ENCODE assay signal across 12 cellular contexts in genomic region chr5:126138475-126139005, GRCh38.
DNase-seq lines count a peak whose midpoint lies in the region; ATAC-seq and TF ChIP-seq lines count a peak whose summit lies in the region.
"Had no signal": no experiment of that assay in that cellular context is flagged by ENCODE, and none has a peak within 500 bp of the region (broad histone marks: within the 10 kb centered on the region; RNA-seq: fewer than 3 reads in every experiment).

No MANE protein-coding gene starts in this region.

- in situ Hi-C loops in IMR-90 (cut with MboI; ENCODE audit: low sequenced_read_pairs), result no loop called here

- H4K8ac ChIP-seq in IMR-90 (ENCODE audit: low read depth in 2 of 2, low read length in 2 of 2), result no peak overlapping the region

- DNase-seq in IMR-90 (peak; percentile 16), amniotic epithelial cell (ENCODE audit: low read depth) (peak; percentile 55), kidney tubule cell (ENCODE audit: low spot score) (peak; percentile 89), lower lobe of right lung (no peak)
- no peak for DNase-seq in activated CD8-positive, alpha-beta T cell treated with anti-CD3 and anti-CD28 coated beads for 36 hours
- DNase-seq: activated B cell treated with CpG ODN at 0.5 μM for 24 hours, activated gamma-delta T cell had no signal

- H3K9ac ChIP-seq in BLaER1 treated with 17β-estradiol and CSF1 and Interleukin-3, amounts not matched to agents 10 nM and 100 nM, result no peak overlapping the region
- no peak overlapping the region for H3K9ac ChIP-seq in IMR-90 (ENCODE audit: low read depth, low read length)

- no peaks in the 10 kb centered on the region for H3K4me1 Mint-ChIP-seq in activated CD8-positive, alpha-beta T cell treated with anti-CD3 and anti-CD28 coated beads for 36 hours (ENCODE audit: low read depth)
- H3K4me1 Mint-ChIP-seq: activated B cell treated with CpG ODN at 0.5 μM for 24 hours; stimulated activated effector memory CD8-positive, alpha-beta T cell treated with anti-CD3 and anti-CD28 coated beads, Interleukin-12 subunit alpha, Interleukin-12 subunit beta, amount 100 ng/mL, for 72 hours had no signal

- H2AK9ac ChIP-seq in IMR-90 (replicated peaks; ENCODE audit: low read depth, low read length, poor library complexity), result no peak overlapping the region

- H3K27ac ChIP-seq in BLaER1 treated with 17β-estradiol and CSF1 and Interleukin-3, amounts not matched to agents 10 nM and 100 nM, result no peak overlapping the region
- no peak overlapping the region for H3K27ac ChIP-seq in IMR-90 (ENCODE audit: insufficient read depth, low read length)
- no peak overlapping the region for H3K27ac ChIP-seq in lower lobe of right lung

- H2BK20ac ChIP-seq in IMR-90 (ENCODE audit: low read depth, low read length), result 0 out of 2 replicates have a peak overlapping the region, but pooled peaks have one; percentile 0

- no peak overlapping the region for H2AFZ ChIP-seq in IMR-90 (replicated peaks; ENCODE audit: low read length, poor library complexity)

- no peak for TF ChIP-seq POLR2A in IMR-90 (IDR thresholded peaks at IDR 0.05; ENCODE audit: low read depth, low read length)

- no peak overlapping the region for H3K4me3 Mint-ChIP-seq in activated CD8-positive, alpha-beta T cell treated with anti-CD3 and anti-CD28 coated beads for 36 hours
- H3K4me3 Mint-ChIP-seq: activated B cell treated with CpG ODN at 0.5 μM for 24 hours; stimulated activated effector memory CD8-positive, alpha-beta T cell treated with anti-CD3 and anti-CD28 coated beads, Interleukin-12 subunit alpha, Interleukin-12 subunit beta, amount 100 ng/mL, for 72 hours had no signal

- WGBS in IMR-90 (ENCODE audit: extremely low coverage in 2 of 2, insufficient read length in 1 of 2), 2 experiments, result 100% methylated on average over 1 of the region's 3 CpGs; no CpG with 5 or more reads in 1 of the 2 experiments

- H3K9me3 Mint-ChIP-seq in activated CD8-positive, alpha-beta T cell treated with anti-CD3 and anti-CD28 coated beads for 36 hours, result peaks cover 3% of the 10 kb centered on the region
- H3K9me3 Mint-ChIP-seq: activated B cell treated with CpG ODN at 0.5 μM for 24 hours had no signal

- intact Hi-C loops in IMR-90 (cut with micrococcal nuclease), result no loop called here
- intact Hi-C loops in lower lobe of right lung (cut with DNase I), result no loop called here
- intact Hi-C loops in activated CD8-positive, alpha-beta T cell treated with anti-CD3 and anti-CD28 coated beads for 36 hours (cut with micrococcal nuclease), result no loop called here

- H2BK5ac ChIP-seq in IMR-90 (ENCODE audit: low read depth, low read length, poor library complexity, severe bottlenecking), result no peak overlapping the region

- no peak for TF ChIP-seq CTCF in IMR-90 (conservative IDR thresholded peaks at IDR 0.05; ENCODE audit: low read depth, low read length)
- TF ChIP-seq CTCF in lower lobe of right lung (IDR thresholded peaks at IDR 0.05), result no peak
- TF ChIP-seq CTCF in activated CD8-positive, alpha-beta T cell treated with anti-CD3 and anti-CD28 coated beads for 36 hours (IDR thresholded peaks at IDR 0.05), result no peak

- peaks cover 0 to 48% (median 29%) of the 10 kb centered on the region in 10 experiments; a peak in 16 of 20 replicates for H3K4me1 ChIP-seq in BLaER1 treated with 17β-estradiol and CSF1 and Interleukin-3, amounts not matched to agents 10 nM and 100 nM
- H3K4me1 ChIP-seq in IMR-90 (ENCODE audit: control insufficient read depth, insufficient read depth, low read length) (peaks cover 3% of the 10 kb centered on the region), lower lobe of right lung (no peaks in the 10 kb centered on the region)

- no peaks in the 10 kb centered on the region for H3K36me3 ChIP-seq in BLaER1 treated with 17β-estradiol and CSF1 and Interleukin-3, amounts not matched to agents 10 nM and 100 nM
- no peaks in the 10 kb centered on the region for H3K36me3 ChIP-seq in IMR-90 (ENCODE audit: control insufficient read depth, insufficient read depth, low read length)
- H3K36me3 ChIP-seq in lower lobe of right lung, result no peaks in the 10 kb centered on the region

- H3K4me2 ChIP-seq in BLaER1 treated with 17β-estradiol and CSF1 and Interleukin-3, amounts not matched to agents 10 nM and 100 nM, result peak overlapping the region in 6 of 11 experiments; percentile 17 to 48 (median 30); a peak in 7 of 22 replicates
- H3K4me2 ChIP-seq in IMR-90 (ENCODE audit: low read depth, low read length), result no peak overlapping the region

- H4K5ac ChIP-seq in IMR-90 (ENCODE audit: low read depth, low read length), result no peak overlapping the region

- H2BK120ac ChIP-seq in IMR-90 (ENCODE audit: low read depth, low read length), result peak overlapping the region; percentile 39; the same call in 1 of the 2 replicates

- H4K20me1 ChIP-seq in BLaER1 treated with 17β-estradiol and CSF1 and Interleukin-3, amounts not matched to agents 10 nM and 100 nM, result no peaks in the 10 kb centered on the region
- H4K20me1 ChIP-seq in IMR-90 (ENCODE audit: insufficient read depth, low read length), result no peaks in the 10 kb centered on the region

- peaks cover 0 to 33% (median 21%) of the 10 kb centered on the region in 11 experiments; a peak in 14 of 22 replicates for H3K9me3 ChIP-seq in BLaER1 treated with 17β-estradiol and CSF1 and Interleukin-3, amounts not matched to agents 10 nM and 100 nM (replicated peaks in 1 of 11)
- H3K9me3 ChIP-seq in IMR-90 (ENCODE audit: control insufficient read depth, insufficient read depth, low read length), result no peaks in the 10 kb centered on the region
- H3K9me3 ChIP-seq in lower lobe of right lung, result no peaks in the 10 kb centered on the region

- H3K36me3 Mint-ChIP-seq in activated CD8-positive, alpha-beta T cell treated with anti-CD3 and anti-CD28 coated beads for 36 hours (ENCODE audit: low read depth), result no peaks in the 10 kb centered on the region
- H3K36me3 Mint-ChIP-seq: stimulated activated effector memory CD8-positive, alpha-beta T cell treated with anti-CD3 and anti-CD28 coated beads, Interleukin-12 subunit alpha, Interleukin-12 subunit beta, amount 100 ng/mL, for 72 hours had no signal

- H3K23ac ChIP-seq in IMR-90 (ENCODE audit: low read depth, low read length), result no peak overlapping the region

- POLR2A ChIA-PET in IMR-90 (lab: Charles Lee; ENCODE audit: unreplicated experiment), result no interaction called here
- POLR2A ChIA-PET in activated CD8-positive, alpha-beta T cell treated with anti-CD3 and anti-CD28 coated beads for 36 hours (lab: Charles Lee), result no interaction called here

- H3K79me1 ChIP-seq in IMR-90 (ENCODE audit: low read depth in 1 of 2, low read length in 2 of 2), result no peaks in the 10 kb centered on the region

- ATAC-seq in IMR-90 (ENCODE audit: low read depth), result peak; percentile 77
- ATAC-seq in lower lobe of right lung, result no peak
- no peak for ATAC-seq in GM19452 (IDR thresholded peaks at IDR 0.05; ENCODE audit: unreplicated experiment)
- no peak for ATAC-seq in activated CD8-positive, alpha-beta T cell treated with anti-CD3 and anti-CD28 coated beads for 36 hours
- ATAC-seq in HG03521 (IDR thresholded peaks at IDR 0.05; ENCODE audit: unreplicated experiment), result no peak
- ATAC-seq: stimulated activated effector memory CD8-positive, alpha-beta T cell treated with anti-CD3 and anti-CD28 coated beads, Interleukin-12 subunit alpha, Interleukin-12 subunit beta, amount 100 ng/mL, for 72 hours had no signal

- no peaks in the 10 kb centered on the region for H3K27me3 Mint-ChIP-seq in activated CD8-positive, alpha-beta T cell treated with anti-CD3 and anti-CD28 coated beads for 36 hours

- H3K4ac ChIP-seq in IMR-90 (ENCODE audit: low read depth, low read length), result no peak overlapping the region

- dilution Hi-C loops in IMR-90 (cut with HindIII; ENCODE audit: low sequenced_read_pairs, unreplicated experiment), result no loop called here

- no peaks in the 10 kb centered on the region for H3K27me3 ChIP-seq in BLaER1 treated with 17β-estradiol and CSF1 and Interleukin-3, amounts not matched to agents 10 nM and 100 nM
- H3K27me3 ChIP-seq in IMR-90 (ENCODE audit: control insufficient read depth, insufficient read depth, low read length), result no peaks in the 10 kb centered on the region
- no peaks in the 10 kb centered on the region for H3K27me3 ChIP-seq in lower lobe of right lung (ENCODE audit: low read depth)

- no peak overlapping the region for H3K4me3 ChIP-seq in BLaER1 treated with 17β-estradiol and CSF1 and Interleukin-3, amounts not matched to agents 10 nM and 100 nM
- H3K4me3 ChIP-seq in IMR-90 (ENCODE audit: insufficient read depth, low read depth, low read length) (no peak overlapping the region), lower lobe of right lung (no peak overlapping the region)
- H3K4me3 ChIP-seq: lung had no signal

- H2AK5ac ChIP-seq in IMR-90 (ENCODE audit: low read depth, low read length), result no peak overlapping the region

- no peak overlapping the region for H4K91ac ChIP-seq in IMR-90 (ENCODE audit: insufficient read depth, low read depth, low read length)

- no peak overlapping the region for H3K27ac Mint-ChIP-seq in activated CD8-positive, alpha-beta T cell treated with anti-CD3 and anti-CD28 coated beads for 36 hours
- H3K27ac Mint-ChIP-seq: activated B cell treated with CpG ODN at 0.5 μM for 24 hours; stimulated activated effector memory CD8-positive, alpha-beta T cell treated with anti-CD3 and anti-CD28 coated beads, Interleukin-12 subunit alpha, Interleukin-12 subunit beta, amount 100 ng/mL, for 72 hours had no signal

- no peaks in the 10 kb centered on the region for H3K9me1 ChIP-seq in IMR-90 (ENCODE audit: insufficient read depth, low read length)

- H3K56ac ChIP-seq in IMR-90 (ENCODE audit: extremely low read depth, insufficient read depth, low read length), result no peak overlapping the region

- no peak overlapping the region for H3K14ac ChIP-seq in IMR-90 (replicated peaks; ENCODE audit: low read depth, low read length)

- CTCF ChIA-PET in IMR-90 (lab: Yijun Ruan, JAX), result no interaction called here
- CTCF ChIA-PET in activated CD8-positive, alpha-beta T cell treated with anti-CD3 and anti-CD28 coated beads for 36 hours (lab: Charles Lee), result no interaction called here

- BruUV-seq in IMR-90 (replicated peaks; lab: Mats Ljungman, UMichigan), result no TSS peak

- no peak overlapping the region for H3K18ac ChIP-seq in IMR-90 (ENCODE audit: low read depth, low read length)

- no peak overlapping the region for H2BK15ac ChIP-seq in IMR-90 (ENCODE audit: low read depth, low read length)

- TF ChIP-seq RAD21 in IMR-90 (IDR thresholded peaks at IDR 0.05; ENCODE audit: low read length), result no peak

TF ChIP-seq in IMR-90, 13 proteins besides CTCF, POLR2A, EP300 and RAD21 (continues in another document):
- TF ChIP-seq CHD1 (IDR thresholded peaks at IDR 0.05; ENCODE audit: low read depth, low read length), result no peak
- TF ChIP-seq MAFK (IDR thresholded peaks at IDR 0.05; ENCODE audit: low read depth, low read length), result no peak
- no peak for TF ChIP-seq RFX5 (IDR thresholded peaks at IDR 0.05; ENCODE audit: low read depth, low read length)
- TF ChIP-seq CEBPB (IDR thresholded peaks at IDR 0.05; ENCODE audit: low read depth, low read length), result no peak

Comparison
In these comparisons a context has a peak if more than half of its experiments do, and no peak if none do; other contexts are left out.
1. DNase-seq: peak in IMR-90 (single experiment), amniotic epithelial cell (single experiment) and kidney tubule cell (single experiment); none in lower lobe of right lung (single experiment) and activated CD8-positive, alpha-beta T cell treated with anti-CD3 and anti-CD28 coated beads for 36 hours (single experiment).